Comparison of ENCODE assay signal across 26 cellular contexts in the genomic region with DNA sequence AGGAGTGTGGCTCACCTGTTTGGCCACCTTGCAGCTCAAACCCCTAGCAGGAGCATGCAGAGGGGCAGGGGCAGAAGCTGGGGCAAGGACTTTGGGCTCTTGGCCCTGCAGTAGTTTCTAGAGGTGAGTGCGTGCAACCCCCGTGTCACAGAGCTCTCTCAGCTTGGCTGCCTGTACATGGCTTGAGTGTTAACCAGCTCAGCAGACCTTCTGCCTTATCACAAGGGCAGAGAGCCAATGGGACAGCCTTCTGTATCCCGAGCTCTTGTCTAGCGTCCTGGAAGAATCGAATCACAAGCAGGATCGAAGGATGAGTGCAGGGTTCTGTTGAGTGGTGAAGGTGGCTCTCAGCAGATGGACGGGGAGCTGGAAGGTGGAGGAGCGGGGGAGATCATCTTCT.
"Had no signal": no experiment of that assay in that cellular context is flagged by ENCODE, and none has a peak within 500 bp of the region (broad histone marks: within the 10 kb centered on the region; RNA-seq: fewer than 3 reads in every experiment).

No MANE protein-coding gene starts in this region.

- H3K9me3 Mint-ChIP-seq: activated CD4-positive, alpha-beta memory T cell treated with anti-CD3 and anti-CD28 coated beads for 36 hours; activated naive CD4-positive, alpha-beta T cell treated with anti-CD3 and anti-CD28 coated beads, Interleukin-2, amount 10 ng/mL, durations not matched to agents 7 days and 5 days; activated naive CD8-positive, alpha-beta T cell treated with anti-CD3 and anti-CD28 coated beads for 36 hours; activated T-cell treated with anti-CD3 and anti-CD28 coated beads, Interleukin-2, amount 50 U/mL, for 4 hours; activated T-helper 17 cell treated with anti-CD3 and anti-CD28 coated beads, Interleukin-2, amount 50 U/mL, for 72 hours; WTC11 had no signal

- ATAC-seq: activated T-cell treated with anti-CD3 and anti-CD28 coated beads, Interleukin-2, amount 50 U/mL, for 4 hours; activated T-helper 17 cell treated with anti-CD3 and anti-CD28 coated beads, Interleukin-2, amount 50 U/mL, for 72 hours; T-helper 17 cell; WTC11 had no signal

- H3K27me3 Mint-ChIP-seq: activated CD4-positive, alpha-beta memory T cell treated with anti-CD3 and anti-CD28 coated beads for 36 hours; activated naive CD4-positive, alpha-beta T cell treated with anti-CD3 and anti-CD28 coated beads, Interleukin-2, amount 10 ng/mL, durations not matched to agents 7 days and 5 days; activated naive CD8-positive, alpha-beta T cell treated with anti-CD3 and anti-CD28 coated beads for 36 hours; activated T-helper 17 cell treated with anti-CD3 and anti-CD28 coated beads, Interleukin-2, amount 50 U/mL, for 72 hours; T-helper 17 cell had no signal

- H3K9ac ChIP-seq: KMS-11 had no signal

- H3K4me2 ChIP-seq: KMS-11 had no signal

- H3K36me3 ChIP-seq: MG63, Peyer's patch had no signal

- H3K9me3 ChIP-seq: MG63, Peyer's patch had no signal

- H3K27ac Mint-ChIP-seq: activated CD4-positive, alpha-beta memory T cell treated with anti-CD3 and anti-CD28 coated beads for 36 hours; activated naive CD4-positive, alpha-beta T cell treated with anti-CD3 and anti-CD28 coated beads, Interleukin-2, amount 10 ng/mL, durations not matched to agents 7 days and 5 days; activated naive CD8-positive, alpha-beta T cell treated with anti-CD3 and anti-CD28 coated beads for 36 hours; activated T-helper 17 cell treated with anti-CD3 and anti-CD28 coated beads, Interleukin-2, amount 50 U/mL, for 72 hours; T-helper 17 cell; WTC11 had no signal

- H3K4me1 Mint-ChIP-seq: activated naive CD4-positive, alpha-beta T cell treated with anti-CD3 and anti-CD28 coated beads, Interleukin-2, amount 10 ng/mL, durations not matched to agents 7 days and 5 days; activated naive CD8-positive, alpha-beta T cell treated with anti-CD3 and anti-CD28 coated beads for 36 hours; activated T-helper 17 cell treated with anti-CD3 and anti-CD28 coated beads, Interleukin-2, amount 50 U/mL, for 72 hours; T-helper 17 cell had no signal

- H3K36me3 Mint-ChIP-seq: activated CD4-positive, alpha-beta memory T cell treated with anti-CD3 and anti-CD28 coated beads for 36 hours; activated naive CD4-positive, alpha-beta T cell treated with anti-CD3 and anti-CD28 coated beads, Interleukin-2, amount 10 ng/mL, durations not matched to agents 7 days and 5 days; activated naive CD8-positive, alpha-beta T cell treated with anti-CD3 and anti-CD28 coated beads for 36 hours; WTC11 had no signal

- H3K4me1 ChIP-seq: Peyer's patch had no signal

- H3K4me3 ChIP-seq: MG63, Peyer's patch had no signal

- H3K27me3 ChIP-seq: MG63, Peyer's patch had no signal

- H3K4me3 Mint-ChIP-seq: activated CD4-positive, alpha-beta memory T cell treated with anti-CD3 and anti-CD28 coated beads for 36 hours; activated naive CD4-positive, alpha-beta T cell treated with anti-CD3 and anti-CD28 coated beads, Interleukin-2, amount 10 ng/mL, durations not matched to agents 7 days and 5 days; activated naive CD8-positive, alpha-beta T cell treated with anti-CD3 and anti-CD28 coated beads for 36 hours; activated T-cell treated with anti-CD3 and anti-CD28 coated beads, Interleukin-2, amount 50 U/mL, for 4 hours; activated T-helper 17 cell treated with anti-CD3 and anti-CD28 coated beads, Interleukin-2, amount 50 U/mL, for 72 hours; T-helper 17 cell; WTC11 had no signal

- DNase-seq: activated CD4-positive, alpha-beta memory T cell treated with anti-CD3 and anti-CD28 coated beads for 36 hours; activated CD4-positive, alpha-beta T cell treated with anti-CD3 and anti-CD28 coated beads for 48 hours; activated CD4-positive, CD25-positive, alpha-beta regulatory T cell treated with anti-CD3 and anti-CD28 coated beads, Interleukin-2, amount 50 U/mL, for 72 hours; activated CD8-positive, alpha-beta memory T cell treated with anti-CD3 and anti-CD28 coated beads for 24 hours; activated gamma-delta T cell; activated naive CD4-positive, alpha-beta T cell treated with anti-CD3 and anti-CD28 coated beads, Interleukin-2, amount 10 ng/mL, durations not matched to agents 7 days and 5 days; activated naive CD8-positive, alpha-beta T cell treated with anti-CD3 and anti-CD28 coated beads for 36 hours; activated T-cell treated with anti-CD3 and anti-CD28 coated beads, Interleukin-2, amount 50 U/mL, for 4 hours; anterior cingulate cortex; caudate nucleus; MG63; MV-4-11; NCI-H1092 treated with DMSO at 0.1 percent for 48 hours; NCI-H1417 treated with DMSO at 0.1 percent for 48 hours; NCI-H1694; NCI-H2029 treated with DMSO at 0.1 percent for 48 hours; NCI-H510A treated with DMSO at 0.1 percent for 48 hours; NCI-H69; Peyer's patch; SIG-M5; T-helper 17 cell; T-helper 9 cell had no signal

- H3K27ac ChIP-seq: KMS-11, Peyer's patch, RWPE1 had no signal
